Comparison of ENCODE assay signal across 1 cellular context in genomic region chr7:127584648-127585043, GRCh38.
TF ChIP-seq lines count a peak whose summit lies in the region.

No MANE protein-coding gene starts in this region.

TF ChIP-seq in K562, 482 proteins besides CTCF, POLR2A, EP300 and RAD21:
- TF ChIP-seq ZNF143 (CRISPR knock-in tag; IDR thresholded peaks at IDR 0.05) (0 out of 2 replicates have a peak, but pooled peaks have one; percentile 8), BRD4 (IDR thresholded peaks at IDR 0.05) (0 out of 2 replicates have a peak, but pooled peaks have one; percentile 37), IRF1 (CRISPR knock-in tag; IDR thresholded peaks at IDR 0.05; ENCODE audit: borderline replicate concordance) (no peak), TOE1 (IDR thresholded peaks at IDR 0.05; ENCODE audit: borderline replicate concordance) (no peak), TOE1 (CRISPR knock-in tag; IDR thresholded peaks at IDR 0.05; ENCODE audit: borderline replicate concordance, low read depth) (0 out of 2 replicates have a peak, but pooled peaks have one; percentile 5), HMGXB4 (CRISPR knock-in tag; IDR thresholded peaks at IDR 0.05) (0 out of 2 replicates have a peak, but pooled peaks have one; percentile 51), MITF (IDR thresholded peaks at IDR 0.05) (0 out of 2 replicates have a peak, but pooled peaks have one; percentile 18)
